ENCODE assay signal across 8 cellular contexts in genomic region chr21:33196956-33197374, GRCh38. TPM values are rescaled to one million over a fixed set of nuclear protein-coding genes. Genes with fewer than 3 reads are reported as not detected.
DNase-seq lines count a peak whose midpoint lies in the region; ATAC-seq and TF ChIP-seq lines count a peak whose summit lies in the region.

No MANE protein-coding gene starts in this region.

- H3K4me3 ChIP-seq in Jurkat, Clone E6-1 (ENCODE audit: low read length): no peak overlapping the region
- H3K4me3 ChIP-seq in Panc1 (ENCODE audit: low read depth in 2 of 2, low read length in 2 of 2) (no peak overlapping the region), vagina (no peak overlapping the region)

- in situ Hi-C loops in Panc1 (cut with HindIII; ENCODE audit: low pct_unique_long_range_greater_than_20kb, low sequenced_read_pairs): no loop called here

- intact Hi-C loops in Panc1 (cut with micrococcal nuclease; ENCODE audit: unreplicated experiment) (loop anchor here (5.0 kb wide), 3 partner anchors 165 to 365 kb away; no protein-coding TSS in a partner anchor), vagina (cut with DNase I) (no loop called here), posterior vena cava (cut with DNase I) (loop anchor here in 1 of 2 donors (5.0 kb wide), 1 partner anchor 250 kb away; no protein-coding TSS in a partner anchor)

- no peaks in the 10 kb centered on the region for H3K27me3 ChIP-seq in Panc1 (ENCODE audit: control insufficient read depth, insufficient read depth, low read length)
- no peaks in the 10 kb centered on the region for H3K27me3 ChIP-seq in vagina

- POLR2A ChIA-PET in Panc1 (lab: Charles Lee): no interaction called here

- H3K36me3 ChIP-seq in Panc1 (ENCODE audit: control insufficient read depth, insufficient read depth, low read length): no peaks in the 10 kb centered on the region
- H3K36me3 ChIP-seq in vagina: no peaks in the 10 kb centered on the region

- H3K4me1 ChIP-seq in Panc1 (ENCODE audit: control insufficient read depth, insufficient read depth, low read length) (no peaks in the 10 kb centered on the region), vagina (no peaks in the 10 kb centered on the region)

- no peaks in the 10 kb centered on the region for H3K9me3 ChIP-seq in Panc1 (ENCODE audit: control insufficient read depth, insufficient read depth, low read depth, low read length)
- H3K9me3 ChIP-seq in vagina: no peaks in the 10 kb centered on the region

- H3K27ac ChIP-seq in Panc1 (ENCODE audit: low read length) (no peak overlapping the region), vagina (no peak overlapping the region)

- CTCF ChIA-PET in Panc1 (lab: Charles Lee): interaction anchor here (0.5 to 1.2 kb wide), 7 partner anchors 62 to 364 kb away, joined by 3 to 8 read pairs (median 3); no protein-coding TSS in a partner anchor

- ATAC-seq in Panc1: peak; percentile 87

- DNase-seq in DMS 273 (lab: John Stamatoyannopoulos, UW; ENCODE audit: unreplicated experiment) (peak; percentile 90), Panc1 (ENCODE audit: low read depth, low spot score) (peak; percentile 13), globus pallidus (ENCODE audit: low spot score) (peak; percentile 80), occipital lobe (lab: John Stamatoyannopoulos, UW) (peak; percentile 33), vagina (ENCODE audit: extremely low spot score in 2 of 2) (peak in 1 of 2 donors; percentile 77), posterior vena cava (ENCODE audit: low spot score) (no peak)
- DNase-seq in Jurkat, Clone E6-1 (ENCODE audit: low read depth, low spot score): peak; percentile 59
- peak; percentile 15 to 25 for DNase-seq in activated T-helper 1 cell treated with anti-CD3 and anti-CD28 coated beads, Interleukin-2, amount 50 U/mL, for 16 hours (ENCODE audit: low read depth in 1 of 2, low spot score in 1 of 2)

- no TSS peak for BruUV-seq in Panc1 (replicated peaks; lab: Mats Ljungman, UMichigan)

- TF ChIP-seq CTCF in Panc1 (IDR thresholded peaks at IDR 0.05) (peak; percentile 75), vagina (IDR thresholded peaks at IDR 0.05) (peak; percentile 79 to 84 (median 83))

- no peak for TF ChIP-seq POLR2A in vagina (IDR thresholded peaks at IDR 0.05)

RNA-seq across cellular contexts. Expression of gene IFNAR2, which starts 32.8 kb away (rescaled TPM):
- polyA plus RNA-seq in Jurkat, Clone E6-1 (2012; ENCODE audit: insufficient read depth, insufficient read length): 79.8 TPM
- total RNA-seq in Panc1 (2021; ENCODE audit: unreplicated experiment) (18.2 TPM), occipital lobe (9.5 TPM), vagina (9.3 TPM), posterior vena cava (10 to 100 TPM; 26.7 to 31.3 TPM)
- polyA plus RNA-seq in Panc1 (2012; ENCODE audit: insufficient read length): 9.7 TPM
